Comparison of ENCODE assay signal across 8 cellular contexts in genomic region chr13:75537401-75538365, GRCh38. TPM values are rescaled to one million over a fixed set of nuclear protein-coding genes. Genes with fewer than 3 reads are reported as not detected.
A peak's percentile ranks its signal among the peaks of the same experiment; 100 is the strongest.
DNase-seq lines count a peak whose midpoint lies in the region; TF ChIP-seq lines count a peak whose summit lies in the region.

Gene COMMD6 (minus strand): TSS chr13:75537841. CDS start chr13:75537805, 36 bp downstream.

- no CpG with 5 or more reads among the region's 51 CpGs for WGBS in H9 (ENCODE audit: extremely low coverage, insufficient read length, low lambda C conversion rate)

- H2AFZ ChIP-seq in H9 (ENCODE audit: low read length) (no peak within 1 kb of the TSS), neuron (ENCODE audit: low read depth, low read length) (peak within 1 kb of the TSS; percentile 65)

- H3K27ac Mint-ChIP-seq in H9, result peak within 1 kb of the TSS; percentile 95 to 99 (median 98)

- H3K56ac ChIP-seq in H9 (ENCODE audit: insufficient read length, low read depth, low read length), result no peak within 1 kb of the TSS

- no peak within 1 kb of the TSS for H2BK5ac ChIP-seq in H9 (ENCODE audit: insufficient read length, low read length)

- H3T11ph ChIP-seq in H9 (ENCODE audit: low read length), result no peak within 1 kb of the TSS

- H4K5ac ChIP-seq in H9 (ENCODE audit: insufficient read length, low read depth, low read length), result no peak within 1 kb of the TSS

- peak within 1 kb of the TSS; percentile 33 for H3K14ac ChIP-seq in H9 (ENCODE audit: insufficient read depth, low read length)

- peaks cover 9% of the 10 kb centered on the region; the same call in 1 of the 2 replicates for H3K36me3 ChIP-seq in SJSA1
- peaks cover 13% of the 10 kb centered on the region for H3K36me3 ChIP-seq in neuron (ENCODE audit: insufficient read depth, low read length)

- peaks cover 4% of the 10 kb centered on the region for H3K79me1 ChIP-seq in H9 (ENCODE audit: insufficient read depth, low read depth, low read length, poor library complexity, severe bottlenecking)

- H3K9me3 ChIP-seq in H9 (ENCODE audit: control insufficient read depth, low read depth, low read length) (no peaks in the 10 kb centered on the region), SJSA1 (replicated peaks) (no peaks in the 10 kb centered on the region), neuron (ENCODE audit: low read length) (no peaks in the 10 kb centered on the region)

- no peak within 1 kb of the TSS for H2BK12ac ChIP-seq in H9 (ENCODE audit: insufficient read length, low read depth, low read length)

- H3K27ac ChIP-seq in H9 (ENCODE audit: insufficient read length, low read depth, low read length) (no peak within 1 kb of the TSS), SJSA1 (peak within 1 kb of the TSS; percentile 82)

- peaks cover 3% of the 10 kb centered on the region; the same call in 1 of the 2 replicates for H3K79me2 ChIP-seq in H9 (ENCODE audit: insufficient read depth, low read length)

- H3K4me2 ChIP-seq in H9 (ENCODE audit: insufficient read depth, insufficient read length, low read length), result peak within 1 kb of the TSS; percentile 70

- peak within 1 kb of the TSS; percentile 56 for H3K9ac ChIP-seq in H9 (ENCODE audit: extremely low read depth, insufficient read length, low read length)

- DNase-seq in GM03348 (ENCODE audit: low spot score) (peak; percentile 94), H9 (peak; percentile 95), M059J (ENCODE audit: low read depth) (peak; percentile 84), SJSA1 (ENCODE audit: low read depth in 1 of 2, low spot score in 2 of 2) (peak; percentile 85 to 91), foreskin melanocyte (peak; percentile 81)
- peak; percentile 76 for DNase-seq in activated naive CD4-positive, alpha-beta T cell treated with Interleukin-2 at 50 U/mL for 16 hours

- H3K4me1 ChIP-seq in H9 (ENCODE audit: insufficient read depth, low read length) (no peaks in the 10 kb centered on the region; the same call in 1 of the 2 replicates), SJSA1 (replicated peaks) (0 out of 2 replicates have a peak, but pooled peaks cover 4% of the 10 kb centered on the region), neuron (ENCODE audit: insufficient read depth, low read length) (peaks cover 16% of the 10 kb centered on the region)

- no peak within 1 kb of the TSS for H4K8ac ChIP-seq in H9 (replicated peaks; ENCODE audit: insufficient read length, low read depth, low read length)

- TF ChIP-seq CTCF in H9 (conservative IDR thresholded peaks at IDR 0.05), result no peak; the same call in 2 of the 3 replicates
- TF ChIP-seq CTCF in subcutaneous adipose tissue (IDR thresholded peaks at IDR 0.05; ENCODE audit: low read depth), result no peak

- no peaks in the 10 kb centered on the region for H4K20me1 ChIP-seq in H9 (ENCODE audit: control insufficient read depth, insufficient read depth, insufficient read length)

- H3K4me3 Mint-ChIP-seq in H9, result peak within 1 kb of the TSS; percentile 94 to 98

- H2BK120ac ChIP-seq in H9 (ENCODE audit: low read depth, low read length, poor library complexity, severe bottlenecking), result no peak within 1 kb of the TSS

- no peak within 1 kb of the TSS for H2BK15ac ChIP-seq in H9 (ENCODE audit: low read depth, low read length)

- H3K4me3 ChIP-seq in SJSA1 (peak within 1 kb of the TSS; percentile 65), neuron (ENCODE audit: low read length) (peak within 1 kb of the TSS; percentile 89)

- peaks cover 17 to 21% of the 10 kb centered on the region in 2 experiments for H3K4me1 Mint-ChIP-seq in H9

- H3K23ac ChIP-seq in H9 (ENCODE audit: insufficient read length, low read depth, low read length), result no peak within 1 kb of the TSS

- peaks cover 15 to 38% (median 23%) of the 10 kb centered on the region in 3 experiments; a peak in 6 of 7 replicates for H3K36me3 Mint-ChIP-seq in H9 (ENCODE audit: insufficient read depth in 1 of 3, low read depth in 3 of 3)

- no peaks in the 10 kb centered on the region for H3K27me3 Mint-ChIP-seq in H9 (ENCODE audit: low read depth)

- H3K18ac ChIP-seq in H9 (ENCODE audit: insufficient read length, low read depth, low read length), result no peak within 1 kb of the TSS

- H3K4ac ChIP-seq in H9 (ENCODE audit: low read depth, low read length), result no peak within 1 kb of the TSS

- H3K23me2 ChIP-seq in H9 (ENCODE audit: insufficient read length, low read depth, low read length, poor library complexity, severe bottlenecking), result peaks cover 2% of the 10 kb centered on the region

- H3K27me3 ChIP-seq in H9 (ENCODE audit: insufficient read depth, low read length) (no peaks in the 10 kb centered on the region), SJSA1 (replicated peaks) (no peaks in the 10 kb centered on the region), neuron (ENCODE audit: insufficient read depth, low read length) (no peaks in the 10 kb centered on the region)

- H3K9me3 Mint-ChIP-seq in H9, result peaks cover 5 to 9% of the 10 kb centered on the region in 2 experiments

- H2AK5ac ChIP-seq in H9 (ENCODE audit: insufficient read length, low read length), result no peak within 1 kb of the TSS

- no peak within 1 kb of the TSS for H2BK20ac ChIP-seq in H9 (ENCODE audit: low read depth, low read length, poor library complexity, severe bottlenecking)

- no peak within 1 kb of the TSS for H4K91ac ChIP-seq in H9 (ENCODE audit: insufficient read length, low read depth, low read length)

RNA-seq across cellular contexts. Expression of gene COMMD6, which starts in this region (rescaled TPM):
- total RNA-seq in H9 (2021) (131 and 142 TPM in 2 replicates), subcutaneous adipose tissue (100 to 1,000 TPM; 104 to 220 (median 111) TPM)
- total RNA-seq in M059J (2014; rRNA removed; shearing (Covaris generic)), result 87.4 and 100 TPM in 2 replicates
- total RNA-seq in SJSA1 (2014; rRNA removed; shearing (Covaris generic)), result 59.9 and 109 TPM in 2 replicates
